ENCODE assay signal across 8 cellular contexts in genomic region chr11:66408488-66409214, GRCh38. TPM values are rescaled to one million over a fixed set of nuclear protein-coding genes. Genes with fewer than 3 reads are reported as not detected.
A peak's percentile ranks its signal among the peaks of the same experiment; 100 is the strongest.
DNase-seq lines count a peak whose midpoint lies in the region; ATAC-seq, FAIRE-seq and TF ChIP-seq lines count a peak whose summit lies in the region.

No MANE protein-coding gene starts in this region.

- DNase-seq in CMK (ENCODE audit: low read depth), result peak; percentile 49
- peak; percentile 93 for DNase-seq in H9
- DNase-seq in NCI-H2029 treated with DMSO at 0.1 percent for 48 hours (lab: John Stamatoyannopoulos, UW), result peak; percentile 31
- peak; percentile 73 for DNase-seq in T-helper 22 cell (ENCODE audit: low read depth)
- DNase-seq in astrocyte (ENCODE audit: low read depth), result peak; percentile 82
- DNase-seq in hippocampal formation (lab: John Stamatoyannopoulos, UW), result peak; percentile 76 to 77
- DNase-seq in renal cortical epithelial cell (ENCODE audit: low read depth), result peak; percentile 51
- peak; percentile 94 to 98 for DNase-seq in aorta

- WGBS in H9 (ENCODE audit: extremely low coverage, insufficient read length, low lambda C conversion rate), result no CpG with 5 or more reads among the region's 63 CpGs
- 0% methylated on average over 46 to 63 of the region's 63 CpGs for WGBS in aorta, 2 donors

- H4K20me1 ChIP-seq in H9 (ENCODE audit: control insufficient read depth, insufficient read depth, insufficient read length) (no peaks in the 10 kb centered on the region), astrocyte (ENCODE audit: insufficient read depth, low read length) (peaks cover 7% of the 10 kb centered on the region)

- H3K36me3 ChIP-seq in astrocyte (ENCODE audit: insufficient read depth, low read length) (no peaks in the 10 kb centered on the region), aorta (ENCODE audit: control insufficient read depth in 1 of 2, insufficient read depth in 2 of 2, low read length in 1 of 2) (no peaks in the 10 kb centered on the region)

- intact Hi-C loops in aorta (cut with DNase I), result loop anchor here (1.0 to 10.0 kb wide), 3 partner anchors 22 to 276 kb away; no protein-coding TSS in a partner anchor

- no peak overlapping the region; a peak in 1 of 7 replicates for H3K27ac Mint-ChIP-seq in H9
- peak overlapping the region; percentile 41 for H3K27ac Mint-ChIP-seq in astrocyte (ENCODE audit: unreplicated experiment)

- H2BK120ac ChIP-seq in H9 (ENCODE audit: low read depth, low read length, poor library complexity, severe bottlenecking), result peak overlapping the region; percentile 65

- no peak overlapping the region for H3K14ac ChIP-seq in H9 (ENCODE audit: insufficient read depth, low read length)

- H3K56ac ChIP-seq in H9 (ENCODE audit: insufficient read length, low read depth, low read length), result no peak overlapping the region

- no peak overlapping the region for H2AK5ac ChIP-seq in H9 (ENCODE audit: insufficient read length, low read length)

- no peak overlapping the region for H4K8ac ChIP-seq in H9 (replicated peaks; ENCODE audit: insufficient read length, low read depth, low read length)

- H3K4me3 ChIP-seq in astrocyte (ENCODE audit: insufficient read depth, low read depth, low read length) (peak overlapping the region; percentile 60), aorta (ENCODE audit: low read length in 2 of 2) (peak overlapping the region; percentile 38 to 55)

- no peak overlapping the region for H3K4ac ChIP-seq in H9 (ENCODE audit: low read depth, low read length)

- peak overlapping the region; percentile 60 to 82 for H3K4me3 Mint-ChIP-seq in H9
- H3K4me3 Mint-ChIP-seq in astrocyte (ENCODE audit: unreplicated experiment), result peak overlapping the region; percentile 83

- no peak overlapping the region for H4K91ac ChIP-seq in H9 (ENCODE audit: insufficient read length, low read depth, low read length)

- H3K79me2 ChIP-seq in H9 (ENCODE audit: insufficient read depth, low read length) (no peaks in the 10 kb centered on the region), astrocyte (ENCODE audit: insufficient read depth, low read length) (no peaks in the 10 kb centered on the region)

- TF ChIP-seq CTCF in H9 (conservative IDR thresholded peaks at IDR 0.05) (peak; percentile 100), astrocyte (IDR thresholded peaks at IDR 0.05; ENCODE audit: insufficient read depth, low read depth, low read length) (peak; percentile 99)

- no peak overlapping the region for H2BK5ac ChIP-seq in H9 (ENCODE audit: insufficient read length, low read length)

- no peak overlapping the region for H2BK20ac ChIP-seq in H9 (ENCODE audit: low read depth, low read length, poor library complexity, severe bottlenecking)

- H3K79me1 ChIP-seq in H9 (ENCODE audit: insufficient read depth, low read depth, low read length, poor library complexity, severe bottlenecking), result no peaks in the 10 kb centered on the region

- H4K5ac ChIP-seq in H9 (ENCODE audit: insufficient read length, low read depth, low read length), result no peak overlapping the region

- H3K27me3 Mint-ChIP-seq in H9 (ENCODE audit: low read depth), result peaks cover 23% of the 10 kb centered on the region
- peaks cover 54% of the 10 kb centered on the region for H3K27me3 Mint-ChIP-seq in astrocyte (ENCODE audit: low read depth, unreplicated experiment)

- peaks cover 3% of the 10 kb centered on the region for H3K4me1 ChIP-seq in H9 (ENCODE audit: insufficient read depth, low read length)
- H3K4me1 ChIP-seq in astrocyte (ENCODE audit: insufficient read depth, low read length), result peaks cover 11% of the 10 kb centered on the region
- no peaks in the 10 kb centered on the region for H3K4me1 ChIP-seq in aorta (ENCODE audit: control insufficient read depth in 1 of 2, insufficient read depth in 2 of 2, low read length in 2 of 2)

- H3K9ac ChIP-seq in H9 (ENCODE audit: extremely low read depth, insufficient read length, low read length) (no peak overlapping the region), astrocyte (ENCODE audit: low read length) (peak overlapping the region; percentile 71)

- H3K4me1 Mint-ChIP-seq in H9 (peaks cover 19 to 20% of the 10 kb centered on the region in 2 experiments), astrocyte (ENCODE audit: low read depth, unreplicated experiment) (peaks cover 4% of the 10 kb centered on the region)

- H3K27ac ChIP-seq in H9 (ENCODE audit: insufficient read length, low read depth, low read length), result no peak overlapping the region
- H3K27ac ChIP-seq in astrocyte (ENCODE audit: low read depth, low read length), result peak overlapping the region; percentile 1
- no peak overlapping the region for H3K27ac ChIP-seq in aorta (ENCODE audit: low read depth in 1 of 2, low read length in 2 of 2)

- no peak overlapping the region for H3T11ph ChIP-seq in H9 (ENCODE audit: low read length)

- H3K9me3 ChIP-seq in H9 (ENCODE audit: control insufficient read depth, low read depth, low read length), result no peaks in the 10 kb centered on the region
- H3K9me3 ChIP-seq in astrocyte (ENCODE audit: insufficient read depth, low read depth, low read length), result no peaks in the 10 kb centered on the region
- H3K9me3 ChIP-seq in aorta (ENCODE audit: control insufficient read depth, low read length), result no peaks in the 10 kb centered on the region

- peak; percentile 29 for FAIRE-seq in astrocyte (lab: Jason Lieb, UNC)

- no peaks in the 10 kb centered on the region for H3K9me3 Mint-ChIP-seq in H9
- peaks cover 4% of the 10 kb centered on the region for H3K9me3 Mint-ChIP-seq in astrocyte (ENCODE audit: unreplicated experiment)

- no peak overlapping the region for H2AFZ ChIP-seq in H9 (ENCODE audit: low read length)
- peak overlapping the region; percentile 71 for H2AFZ ChIP-seq in astrocyte (ENCODE audit: low read depth, low read length)

- no peaks in the 10 kb centered on the region for H3K36me3 Mint-ChIP-seq in H9 (ENCODE audit: insufficient read depth in 1 of 3, low read depth in 3 of 3)
- no peaks in the 10 kb centered on the region for H3K36me3 Mint-ChIP-seq in astrocyte (ENCODE audit: low read depth, unreplicated experiment)

- peak; percentile 95 for ATAC-seq in aorta (ENCODE audit: low FRiP score)

- H3K23ac ChIP-seq in H9 (ENCODE audit: insufficient read length, low read depth, low read length), result no peak overlapping the region

- H3K23me2 ChIP-seq in H9 (ENCODE audit: insufficient read length, low read depth, low read length, poor library complexity, severe bottlenecking), result peaks cover 10% of the 10 kb centered on the region

- H3K4me2 ChIP-seq in H9 (ENCODE audit: insufficient read depth, insufficient read length, low read length) (peak overlapping the region; percentile 49), astrocyte (ENCODE audit: low read length) (peak overlapping the region; percentile 98)

- no peaks in the 10 kb centered on the region; the same call in 1 of the 2 replicates for H3K27me3 ChIP-seq in H9 (ENCODE audit: insufficient read depth, low read length)
- peaks cover 28% of the 10 kb centered on the region for H3K27me3 ChIP-seq in astrocyte (ENCODE audit: insufficient read depth, low read length)
- no peaks in the 10 kb centered on the region for H3K27me3 ChIP-seq in aorta (ENCODE audit: control insufficient read depth in 1 of 2, insufficient read depth in 2 of 2, low read length in 1 of 2)

- H2BK12ac ChIP-seq in H9 (ENCODE audit: insufficient read length, low read depth, low read length), result no peak overlapping the region

- no peak overlapping the region for H3K18ac ChIP-seq in H9 (ENCODE audit: insufficient read length, low read depth, low read length)

- no peak overlapping the region for H2BK15ac ChIP-seq in H9 (ENCODE audit: low read depth, low read length)

RNA-seq across cellular contexts. Expression of gene NPAS4, which starts 12.2 kb away (rescaled TPM):
- 1.6 and 1.8 TPM in 2 replicates for total RNA-seq in H9 (2021)
- total RNA-seq in astrocyte, result 0.20 and 0.50 TPM in 2 replicates
- total RNA-seq in renal cortical epithelial cell, result not detected in 2 replicates
- 1 to 10 TPM in 1 of 2 donors, under 1 TPM in 1; 0.54 to 7.0 TPM for total RNA-seq in aorta
- polyA plus RNA-seq in aorta, result 1 to 10 TPM in 1 of 2 donors, not detected in 1; 2.5 TPM

RNA-seq across cellular contexts. Expression of gene MRPL11, which starts 30.0 kb away (rescaled TPM):
- total RNA-seq in H9 (2021) (105 and 106 TPM in 2 replicates), astrocyte (30.0 and 33.1 TPM in 2 replicates), renal cortical epithelial cell (33.3 and 52.4 TPM in 2 replicates), aorta (10 to 100 TPM; 27.6 to 33.5 TPM)
- 10 to 100 TPM; 40.1 to 54.5 TPM for polyA plus RNA-seq in aorta

RNA-seq across cellular contexts. Expression of gene SLC29A2, which starts 37.1 kb away (rescaled TPM):
- total RNA-seq in H9 (2021) (29.7 and 29.8 TPM in 2 replicates), astrocyte (5.0 and 6.6 TPM in 2 replicates), renal cortical epithelial cell (1.4 and 5.3 TPM in 2 replicates), aorta (1 to 10 TPM; 1.9 to 3.3 TPM)
- 1 to 10 TPM in 1 of 2 donors, under 1 TPM in 1; 0.38 to 3.9 TPM for polyA plus RNA-seq in aorta

RNA-seq across cellular contexts. Expression of gene PELI3, which starts 58.1 kb away (rescaled TPM):
- total RNA-seq in H9 (2021) (9.3 and 10.3 TPM in 2 replicates), astrocyte (3.9 and 4.6 TPM in 2 replicates), renal cortical epithelial cell (4.9 and 6.7 TPM in 2 replicates), aorta (10 to 100 TPM; 11.5 to 15.7 TPM)
- polyA plus RNA-seq in aorta, result 10 to 100 TPM; 14.3 to 16.3 TPM

Comparison
In these comparisons a context has a peak if more than half of its experiments do, and no peak if none do; other contexts are left out.
1. DNase-seq: peak in every context shown above with its lines; median percentile 96 in aorta; 93 in H9; 82 in astrocyte; 76 in hippocampal formation; 73 in T-helper 22 cell; 51 in renal cortical epithelial cell; 49 in CMK; 31 in NCI-H2029 treated with DMSO at 0.1 percent for 48 hours.